30 cellular contexts compared by ENCODE assay signal in genomic region chr10:20415684-20416083, GRCh38.
"Had no signal": no experiment of that assay in that cellular context is flagged by ENCODE, and none has a peak within 500 bp of the region (broad histone marks: within the 10 kb centered on the region; RNA-seq: fewer than 3 reads in every experiment).

No MANE protein-coding gene starts in this region.

- H3K4me3 Mint-ChIP-seq: activated naive CD8-positive, alpha-beta T cell; dendritic cell treated with granulocyte-macrophage colony-stimulating factor and Interleukin-4, amounts not matched to agents 40 ng/mL and 50 ng/mL, for 4 days; naive thymus-derived CD8-positive, alpha-beta T cell; neural crest cell; stimulated activated effector memory CD8-positive, alpha-beta T cell treated with anti-CD3 and anti-CD28 coated beads, Interleukin-12 subunit alpha, Interleukin-12 subunit beta, amount 100 ng/mL, for 72 hours; stimulated activated naive CD8-positive, alpha-beta T cell treated with anti-CD3 and anti-CD28 coated beads, Interleukin-15, Interleukin-2, amounts not matched to agents 100 ng/mL and 50 ng/mL, for 24 hours had no signal

- H3K27ac Mint-ChIP-seq: activated naive CD8-positive, alpha-beta T cell; dendritic cell treated with granulocyte-macrophage colony-stimulating factor and Interleukin-4, amounts not matched to agents 40 ng/mL and 50 ng/mL, for 4 days; naive thymus-derived CD8-positive, alpha-beta T cell; stimulated activated effector memory CD8-positive, alpha-beta T cell treated with anti-CD3 and anti-CD28 coated beads, Interleukin-12 subunit alpha, Interleukin-12 subunit beta, amount 100 ng/mL, for 72 hours; stimulated activated naive CD8-positive, alpha-beta T cell treated with anti-CD3 and anti-CD28 coated beads, Interleukin-15, Interleukin-2, amounts not matched to agents 100 ng/mL and 50 ng/mL, for 24 hours had no signal

- ATAC-seq: naive thymus-derived CD8-positive, alpha-beta T cell; pancreas; sciatic nerve; stimulated activated effector memory CD8-positive, alpha-beta T cell treated with anti-CD3 and anti-CD28 coated beads, Interleukin-12 subunit alpha, Interleukin-12 subunit beta, amount 100 ng/mL, for 72 hours; upper lobe of right lung had no signal

- H3K36me3 Mint-ChIP-seq: activated naive CD8-positive, alpha-beta T cell; naive thymus-derived CD8-positive, alpha-beta T cell; stimulated activated effector memory CD8-positive, alpha-beta T cell treated with anti-CD3 and anti-CD28 coated beads, Interleukin-12 subunit alpha, Interleukin-12 subunit beta, amount 100 ng/mL, for 72 hours had no signal

- H3K27ac ChIP-seq: breast epithelium, epithelial cell of prostate, esophagus squamous epithelium, pancreas, prostate gland, thyroid gland, upper lobe of right lung, VCaP had no signal

- H3K9me3 ChIP-seq: esophagus squamous epithelium, pancreas, prostate gland, thyroid gland, upper lobe of right lung had no signal

- H3K4me3 ChIP-seq: breast epithelium, esophagus squamous epithelium, pancreas, prostate gland, thyroid gland, upper lobe of right lung had no signal

- H3K9me3 Mint-ChIP-seq: dendritic cell treated with granulocyte-macrophage colony-stimulating factor and Interleukin-4, amounts not matched to agents 40 ng/mL and 50 ng/mL, for 4 days; neural crest cell; stimulated activated effector memory CD8-positive, alpha-beta T cell treated with anti-CD3 and anti-CD28 coated beads, Interleukin-12 subunit alpha, Interleukin-12 subunit beta, amount 100 ng/mL, for 72 hours had no signal

- H3K4me1 ChIP-seq: breast epithelium, esophagus squamous epithelium, pancreas, prostate gland, thyroid gland, upper lobe of right lung had no signal

- H3K36me3 ChIP-seq: breast epithelium, esophagus squamous epithelium, pancreas, prostate gland, thyroid gland, upper lobe of right lung had no signal

- H3K27me3 Mint-ChIP-seq: activated naive CD8-positive, alpha-beta T cell; dendritic cell treated with granulocyte-macrophage colony-stimulating factor and Interleukin-4, amounts not matched to agents 40 ng/mL and 50 ng/mL, for 4 days; naive thymus-derived CD8-positive, alpha-beta T cell; stimulated activated naive CD8-positive, alpha-beta T cell treated with anti-CD3 and anti-CD28 coated beads, Interleukin-15, Interleukin-2, amounts not matched to agents 100 ng/mL and 50 ng/mL, for 24 hours had no signal

- H3K4me1 Mint-ChIP-seq: naive thymus-derived CD8-positive, alpha-beta T cell; neural crest cell; stimulated activated effector memory CD8-positive, alpha-beta T cell treated with anti-CD3 and anti-CD28 coated beads, Interleukin-12 subunit alpha, Interleukin-12 subunit beta, amount 100 ng/mL, for 72 hours had no signal

- DNase-seq: activated CD4-positive, alpha-beta T cell treated with anti-CD3 and anti-CD28 coated beads for 4 hours; activated CD4-positive, alpha-beta T cell treated with anti-CD3 and anti-CD28 coated beads, Interleukin-2, amount 50 U/mL, for 4 hours; activated CD8-positive, alpha-beta memory T cell treated with anti-CD3 and anti-CD28 coated beads for 24 hours; activated effector memory CD4-positive, alpha-beta T cell treated with Interleukin-2 at 50 U/mL for 16 hours; activated naive CD4-positive, alpha-beta T cell treated with Interleukin-2 at 50 U/mL for 16 hours; central memory CD4-positive, alpha-beta T cell; effector CD4-positive, alpha-beta T cell; esophagus squamous epithelium; foreskin melanocyte; islet precursor cell; naive thymus-derived CD8-positive, alpha-beta T cell; nucleus accumbens; pancreas; retina; small intestine; stimulated activated CD4-positive, alpha-beta T cell treated with anti-CD3 and anti-CD28 coated beads, Interleukin-4, amount 100 ng/mL, for 24 hours; substantia nigra; T-helper 1 cell; thyroid gland; upper lobe of right lung had no signal

- H3K27me3 ChIP-seq: breast epithelium, esophagus squamous epithelium, pancreas, thyroid gland, upper lobe of right lung had no signal
